ENCODE assay signal across 1 cellular context in the genomic region with DNA sequence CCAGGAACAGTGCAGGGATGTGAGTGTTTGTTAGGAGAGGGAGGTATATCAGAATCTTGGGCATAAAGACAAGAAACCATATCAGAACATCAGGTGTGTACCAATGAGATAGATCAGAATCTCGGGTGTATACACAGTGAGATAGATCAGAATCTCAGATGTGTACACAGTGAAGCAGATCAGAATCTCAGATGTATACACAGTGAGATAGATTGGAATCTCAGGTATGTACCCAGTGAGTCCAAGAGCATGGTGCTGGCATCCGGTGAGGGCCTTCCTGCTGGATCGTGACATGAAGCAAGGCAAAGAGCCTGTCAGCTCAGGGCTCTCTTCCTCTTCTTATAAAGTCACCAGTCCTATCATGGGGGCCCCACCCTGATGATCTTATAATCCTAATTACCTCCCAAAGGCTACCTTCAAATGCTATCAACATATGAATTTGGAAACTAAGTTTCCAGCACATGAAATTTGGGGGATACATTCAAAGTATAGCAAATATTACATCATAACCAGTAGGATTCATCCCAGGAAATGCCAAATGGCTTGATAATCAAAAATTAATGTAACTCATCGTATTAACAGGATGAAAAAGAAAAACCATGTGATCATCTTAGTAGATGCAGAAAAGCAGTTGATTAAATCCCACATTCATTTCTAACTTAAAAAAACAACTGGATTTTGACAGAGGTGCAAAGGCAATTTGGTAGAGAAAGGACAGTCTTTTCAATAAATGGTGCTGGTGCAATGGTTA.
A peak's percentile ranks its signal among the peaks of the same experiment; 100 is the strongest.
TF ChIP-seq lines count a peak whose summit lies in the region.

No MANE protein-coding gene starts in this region.

TF ChIP-seq in HepG2, 621 proteins besides CTCF, POLR2A, EP300 and RAD21 (continued from another document):
- TF ChIP-seq, protein P1, sequence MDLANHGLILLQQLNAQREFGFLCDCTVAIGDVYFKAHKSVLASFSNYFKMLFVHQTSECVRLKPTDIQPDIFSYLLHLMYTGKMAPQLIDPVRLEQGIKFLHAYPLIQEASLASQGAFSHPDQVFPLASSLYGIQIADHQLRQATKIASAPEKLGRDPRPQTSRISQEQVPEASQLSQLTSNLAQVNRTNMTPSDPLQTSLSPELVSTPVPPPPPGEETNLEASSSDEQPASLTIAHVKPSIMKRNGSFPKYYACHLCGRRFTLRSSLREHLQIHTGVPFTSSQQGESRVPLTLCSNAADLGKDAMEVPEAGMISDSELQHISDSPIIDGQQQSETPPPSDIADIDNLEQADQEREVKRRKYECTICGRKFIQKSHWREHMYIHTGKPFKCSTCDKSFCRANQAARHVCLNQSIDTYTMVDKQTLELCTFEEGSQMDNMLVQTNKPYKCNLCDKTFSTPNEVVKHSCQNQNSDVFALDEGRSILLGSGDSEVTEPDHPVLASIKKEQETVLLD (CRISPR knock-in tag; IDR thresholded peaks at IDR 0.05; ENCODE audit: low read depth) = no peak
- TF ChIP-seq ZNF124 (CRISPR knock-in tag; IDR thresholded peaks at IDR 0.05) (no peak), GFI1 (CRISPR knock-in tag; IDR thresholded peaks at IDR 0.05; ENCODE audit: borderline replicate concordance) (peak; percentile 92), FOXA1 (IDR thresholded peaks at IDR 0.05) (no peak), FOXA1 (CRISPR knock-in tag; IDR thresholded peaks at IDR 0.05) (peak; percentile 49; the same call in 1 of the 2 replicates), ZNF619 (CRISPR knock-in tag; IDR thresholded peaks at IDR 0.05) (no peak), HDAC2 (CRISPR knock-in tag; IDR thresholded peaks at IDR 0.05) (peak; percentile 53; the same call in 1 of the 2 replicates), ISX (CRISPR knock-in tag; conservative IDR thresholded peaks at IDR 0.05) (no peak), MAFF (IDR thresholded peaks at IDR 0.05; ENCODE audit: low read depth, low read length) (no peak), DMAP1 (CRISPR knock-in tag; IDR thresholded peaks at IDR 0.05) (no peak), FOXK1 (CRISPR knock-in tag; IDR thresholded peaks at IDR 0.05; ENCODE audit: borderline replicate concordance, low read depth) (no peak), NR2F6 (IDR thresholded peaks at IDR 0.05) (no peak), NR2F6 (CRISPR knock-in tag; IDR thresholded peaks at IDR 0.05) (no peak), SAP130 (CRISPR knock-in tag; IDR thresholded peaks at IDR 0.05; ENCODE audit: low read depth) (peak; percentile 27; the same call in 1 of the 2 replicates), ZFP36L1 (CRISPR knock-in tag; IDR thresholded peaks at IDR 0.05) (no peak), SRY (CRISPR knock-in tag; IDR thresholded peaks at IDR 0.05) (no peak), ZNF777 (CRISPR knock-in tag; IDR thresholded peaks at IDR 0.05) (no peak), GABPB1 (CRISPR knock-in tag; IDR thresholded peaks at IDR 0.05) (no peak), YEATS4 (CRISPR knock-in tag; IDR thresholded peaks at IDR 0.05; ENCODE audit: borderline replicate concordance) (no peak), ZBTB7A (CRISPR knock-in tag; IDR thresholded peaks at IDR 0.05) (no peak), ATF1 (CRISPR knock-in tag; IDR thresholded peaks at IDR 0.05) (no peak), ZNF772 (CRISPR knock-in tag; IDR thresholded peaks at IDR 0.05) (no peak), MZF1 (CRISPR knock-in tag; IDR thresholded peaks at IDR 0.05; ENCODE audit: borderline replicate concordance) (no peak), EHMT2 (IDR thresholded peaks at IDR 0.05; ENCODE audit: borderline replicate concordance, low read depth, low read length) (no peak), ZNF547 (CRISPR knock-in tag; IDR thresholded peaks at IDR 0.05) (no peak), HMG20B (CRISPR knock-in tag; conservative IDR thresholded peaks at IDR 0.05) (peak; percentile 58; the same call in 1 of the 2 replicates), BCLAF1 (IDR thresholded peaks at IDR 0.05) (no peak), ZSCAN30 (CRISPR knock-in tag; IDR thresholded peaks at IDR 0.05) (no peak), ZNF749 (CRISPR knock-in tag; IDR thresholded peaks at IDR 0.05; ENCODE audit: borderline replicate concordance) (no peak), ZNF496 (CRISPR knock-in tag; IDR thresholded peaks at IDR 0.05; ENCODE audit: insufficient replicate concordance) (no peak), ZNF354B (CRISPR knock-in tag; IDR thresholded peaks at IDR 0.05) (no peak), ZSCAN29 (CRISPR knock-in tag; conservative IDR thresholded peaks at IDR 0.05) (no peak), GABPA (IDR thresholded peaks at IDR 0.05; ENCODE audit: low read depth, low read length) (no peak), GABPA (CRISPR knock-in tag; IDR thresholded peaks at IDR 0.05; ENCODE audit: low read depth) (0 out of 2 replicates have a peak, but pooled peaks have one; percentile 11), ARID5B (CRISPR knock-in tag; IDR thresholded peaks at IDR 0.05) (peak; percentile 36; the same call in 1 of the 2 replicates), MTA1 (CRISPR knock-in tag; IDR thresholded peaks at IDR 0.05; ENCODE audit: borderline replicate concordance) (no peak), CHD4 (IDR thresholded peaks at IDR 0.05; ENCODE audit: borderline replicate concordance, low read length) (no peak), HOXA7 (CRISPR knock-in tag; IDR thresholded peaks at IDR 0.05) (no peak), TEAD3 (CRISPR knock-in tag; optimal IDR thresholded peaks at IDR 0.05; ENCODE audit: borderline replicate concordance) (peak; percentile 94), SALL1 (CRISPR knock-in tag; IDR thresholded peaks at IDR 0.05) (no peak)
- TF ChIP-seq, protein P2, sequence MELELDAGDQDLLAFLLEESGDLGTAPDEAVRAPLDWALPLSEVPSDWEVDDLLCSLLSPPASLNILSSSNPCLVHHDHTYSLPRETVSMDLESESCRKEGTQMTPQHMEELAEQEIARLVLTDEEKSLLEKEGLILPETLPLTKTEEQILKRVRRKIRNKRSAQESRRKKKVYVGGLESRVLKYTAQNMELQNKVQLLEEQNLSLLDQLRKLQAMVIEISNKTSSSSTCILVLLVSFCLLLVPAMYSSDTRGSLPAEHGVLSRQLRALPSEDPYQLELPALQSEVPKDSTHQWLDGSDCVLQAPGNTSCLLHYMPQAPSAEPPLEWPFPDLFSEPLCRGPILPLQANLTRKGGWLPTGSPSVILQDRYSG (CRISPR knock-in tag; IDR thresholded peaks at IDR 0.05) = no peak
- TF ChIP-seq, protein P3, sequence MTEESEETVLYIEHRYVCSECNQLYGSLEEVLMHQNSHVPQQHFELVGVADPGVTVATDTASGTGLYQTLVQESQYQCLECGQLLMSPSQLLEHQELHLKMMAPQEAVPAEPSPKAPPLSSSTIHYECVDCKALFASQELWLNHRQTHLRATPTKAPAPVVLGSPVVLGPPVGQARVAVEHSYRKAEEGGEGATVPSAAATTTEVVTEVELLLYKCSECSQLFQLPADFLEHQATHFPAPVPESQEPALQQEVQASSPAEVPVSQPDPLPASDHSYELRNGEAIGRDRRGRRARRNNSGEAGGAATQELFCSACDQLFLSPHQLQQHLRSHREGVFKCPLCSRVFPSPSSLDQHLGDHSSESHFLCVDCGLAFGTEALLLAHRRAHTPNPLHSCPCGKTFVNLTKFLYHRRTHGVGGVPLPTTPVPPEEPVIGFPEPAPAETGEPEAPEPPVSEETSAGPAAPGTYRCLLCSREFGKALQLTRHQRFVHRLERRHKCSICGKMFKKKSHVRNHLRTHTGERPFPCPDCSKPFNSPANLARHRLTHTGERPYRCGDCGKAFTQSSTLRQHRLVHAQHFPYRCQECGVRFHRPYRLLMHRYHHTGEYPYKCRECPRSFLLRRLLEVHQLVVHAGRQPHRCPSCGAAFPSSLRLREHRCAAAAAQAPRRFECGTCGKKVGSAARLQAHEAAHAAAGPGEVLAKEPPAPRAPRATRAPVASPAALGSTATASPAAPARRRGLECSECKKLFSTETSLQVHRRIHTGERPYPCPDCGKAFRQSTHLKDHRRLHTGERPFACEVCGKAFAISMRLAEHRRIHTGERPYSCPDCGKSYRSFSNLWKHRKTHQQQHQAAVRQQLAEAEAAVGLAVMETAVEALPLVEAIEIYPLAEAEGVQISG (CRISPR knock-in tag; IDR thresholded peaks at IDR 0.05) = no peak
- TF ChIP-seq, protein P4, sequence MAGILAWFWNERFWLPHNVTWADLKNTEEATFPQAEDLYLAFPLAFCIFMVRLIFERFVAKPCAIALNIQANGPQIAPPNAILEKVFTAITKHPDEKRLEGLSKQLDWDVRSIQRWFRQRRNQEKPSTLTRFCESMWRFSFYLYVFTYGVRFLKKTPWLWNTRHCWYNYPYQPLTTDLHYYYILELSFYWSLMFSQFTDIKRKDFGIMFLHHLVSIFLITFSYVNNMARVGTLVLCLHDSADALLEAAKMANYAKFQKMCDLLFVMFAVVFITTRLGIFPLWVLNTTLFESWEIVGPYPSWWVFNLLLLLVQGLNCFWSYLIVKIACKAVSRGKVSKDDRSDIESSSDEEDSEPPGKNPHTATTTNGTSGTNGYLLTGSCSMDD (CRISPR knock-in tag; IDR thresholded peaks at IDR 0.05) = no peak
- TF ChIP-seq, protein P5, sequence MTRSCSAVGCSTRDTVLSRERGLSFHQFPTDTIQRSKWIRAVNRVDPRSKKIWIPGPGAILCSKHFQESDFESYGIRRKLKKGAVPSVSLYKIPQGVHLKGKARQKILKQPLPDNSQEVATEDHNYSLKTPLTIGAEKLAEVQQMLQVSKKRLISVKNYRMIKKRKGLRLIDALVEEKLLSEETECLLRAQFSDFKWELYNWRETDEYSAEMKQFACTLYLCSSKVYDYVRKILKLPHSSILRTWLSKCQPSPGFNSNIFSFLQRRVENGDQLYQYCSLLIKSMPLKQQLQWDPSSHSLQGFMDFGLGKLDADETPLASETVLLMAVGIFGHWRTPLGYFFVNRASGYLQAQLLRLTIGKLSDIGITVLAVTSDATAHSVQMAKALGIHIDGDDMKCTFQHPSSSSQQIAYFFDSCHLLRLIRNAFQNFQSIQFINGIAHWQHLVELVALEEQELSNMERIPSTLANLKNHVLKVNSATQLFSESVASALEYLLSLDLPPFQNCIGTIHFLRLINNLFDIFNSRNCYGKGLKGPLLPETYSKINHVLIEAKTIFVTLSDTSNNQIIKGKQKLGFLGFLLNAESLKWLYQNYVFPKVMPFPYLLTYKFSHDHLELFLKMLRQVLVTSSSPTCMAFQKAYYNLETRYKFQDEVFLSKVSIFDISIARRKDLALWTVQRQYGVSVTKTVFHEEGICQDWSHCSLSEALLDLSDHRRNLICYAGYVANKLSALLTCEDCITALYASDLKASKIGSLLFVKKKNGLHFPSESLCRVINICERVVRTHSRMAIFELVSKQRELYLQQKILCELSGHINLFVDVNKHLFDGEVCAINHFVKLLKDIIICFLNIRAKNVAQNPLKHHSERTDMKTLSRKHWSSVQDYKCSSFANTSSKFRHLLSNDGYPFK (CRISPR knock-in tag; IDR thresholded peaks at IDR 0.05; ENCODE audit: borderline replicate concordance) = no peak
